Comparison of ENCODE assay signal across 8 cellular contexts in the genomic region with DNA sequence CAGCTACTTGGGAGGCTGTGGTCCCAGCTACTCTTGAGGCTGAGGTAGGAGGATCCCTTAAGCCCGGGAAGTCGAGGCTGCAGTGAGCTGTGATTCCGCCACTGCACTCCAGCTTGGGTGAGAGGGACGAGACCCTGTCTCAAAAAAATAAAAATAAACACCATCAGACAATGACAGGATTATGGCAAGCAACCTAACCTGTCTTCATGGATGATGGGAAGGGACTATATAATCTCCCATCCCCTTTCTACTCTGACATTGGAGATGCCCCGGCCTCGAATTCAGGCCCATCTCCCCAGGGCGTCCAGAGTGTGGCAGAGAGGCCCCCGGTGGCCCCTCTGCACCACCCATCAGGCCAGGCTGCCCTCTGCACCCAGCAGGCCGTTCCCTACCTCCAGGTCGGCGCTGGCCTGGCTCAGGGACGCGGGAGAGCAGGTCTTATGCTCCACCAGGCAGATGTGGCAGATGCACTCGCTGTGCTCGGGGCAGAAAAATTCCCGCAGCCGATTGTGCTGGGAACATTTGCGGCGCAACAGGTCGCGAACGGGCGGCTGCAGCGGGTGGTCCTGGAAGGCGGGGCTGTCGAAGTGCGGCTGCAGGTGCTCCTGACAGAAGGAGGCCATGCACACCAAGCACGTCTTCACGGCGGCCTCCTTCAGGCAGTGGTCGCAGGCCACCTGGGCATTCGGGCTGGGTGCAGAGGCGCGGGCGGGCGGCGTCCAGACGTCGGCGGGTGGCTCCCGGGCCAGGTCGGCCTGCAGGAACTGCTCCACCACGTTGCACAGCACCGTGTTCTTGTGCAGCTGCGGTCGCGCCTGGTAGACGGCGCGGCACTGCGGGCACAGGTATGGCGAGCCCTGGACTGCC. TPM values are rescaled to one million over a fixed set of nuclear protein-coding genes. Genes with fewer than 3 reads are reported as not detected.
DNase-seq lines count a peak whose midpoint lies in the region; ATAC-seq and TF ChIP-seq lines count a peak whose summit lies in the region.

No MANE protein-coding gene starts in this region.

- no peaks in the 10 kb centered on the region for H3K27me3 Mint-ChIP-seq in naive B cell

- TF ChIP-seq CTCF in epithelial cell of esophagus (IDR thresholded peaks at IDR 0.05; ENCODE audit: insufficient read depth, low read depth, low read length, missing control alignments): no peak

- peak overlapping the region; percentile 69 to 96 (median 90) for H3K27ac Mint-ChIP-seq in naive B cell

- H3K36me3 Mint-ChIP-seq in naive B cell: no peaks in the 10 kb centered on the region

- DNase-seq in COLO668 (lab: John Stamatoyannopoulos, UW; ENCODE audit: unreplicated experiment): peak; percentile 63
- no peak for DNase-seq in SK-N-MC (ENCODE audit: low read depth, low spot score)
- DNase-seq in epithelial cell of esophagus (ENCODE audit: low read depth): no peak
- DNase-seq in naive B cell: no peak
- no peak for DNase-seq in SW480 (ENCODE audit: low spot score)
- no peak for DNase-seq in AG20443 (ENCODE audit: low spot score)

- peak overlapping the region; percentile 99 for H3K4me3 ChIP-seq in SK-N-MC
- peak overlapping the region; percentile 81 for H3K4me3 ChIP-seq in epithelial cell of esophagus (ENCODE audit: low read length)

- H3K9me3 ChIP-seq in SK-N-MC (ENCODE audit: low read depth, low read length): no peaks in the 10 kb centered on the region

- no peak overlapping the region for H3K27ac ChIP-seq in SK-N-MC

- H3K9ac ChIP-seq in SK-N-MC (ENCODE audit: insufficient read length): peak overlapping the region; percentile 88

- ATAC-seq in GM19372 (IDR thresholded peaks at IDR 0.05; ENCODE audit: low read depth, unreplicated experiment) (peak; percentile 42), HG03354 (IDR thresholded peaks at IDR 0.05; ENCODE audit: poor library complexity, severe bottlenecking, unreplicated experiment) (peak; percentile 51), naive B cell (ENCODE audit: low read depth in 2 of 2) (peak; percentile 61 to 66)

- H3K36me3 ChIP-seq in SK-N-MC (ENCODE audit: insufficient read depth, low read length): peaks cover 2% of the 10 kb centered on the region; the same call in 1 of the 2 replicates

- H3K9me3 Mint-ChIP-seq in naive B cell: peaks cover 0 to 12% (median 0%) of the 10 kb centered on the region in 7 donors

- peak overlapping the region; percentile 83 to 95 (median 93) for H3K4me3 Mint-ChIP-seq in naive B cell

- H3K4me1 Mint-ChIP-seq in naive B cell: peaks cover 40 to 60% (median 52%) of the 10 kb centered on the region in 3 donors

RNA-seq across cellular contexts. Expression of gene TRIM25, which starts 0.6 kb away (rescaled TPM):
- polyA plus RNA-seq in naive B cell (ENCODE audit: low read depth in 6 of 6): 10 to 100 TPM in 4 of 6 donors, 1 to 10 TPM in 1, under 1 TPM in 1; 0.74 to 18.5 (median 10.3) TPM

RNA-seq across cellular contexts. Expression of gene COIL, which starts 47.6 kb away (rescaled TPM):
- 10 to 100 TPM; 19.5 to 25.9 (median 22.5) TPM for polyA plus RNA-seq in naive B cell (ENCODE audit: low read depth in 6 of 6)
